In genomic region chr2:133369896-133370295, GRCh38 we compare ENCODE assay signal across 18 cellular contexts.
DNase-seq lines count a peak whose midpoint lies in the region; ATAC-seq and TF ChIP-seq lines count a peak whose summit lies in the region.
"Had no signal": no experiment of that assay in that cellular context is flagged by ENCODE, and none has a peak within 500 bp of the region (broad histone marks: within the 10 kb centered on the region; RNA-seq: fewer than 3 reads in every experiment).

No MANE protein-coding gene starts in this region.

- no peak overlapping the region for H3K27ac ChIP-seq in A673 (ENCODE audit: low read depth, low read length, poor library complexity, severe bottlenecking)
- H3K27ac ChIP-seq in HUES48 (ENCODE audit: low read depth, low read length) = peak overlapping the region; percentile 85
- H3K27ac ChIP-seq in vagina = no peak overlapping the region
- H3K27ac ChIP-seq: KMS-11, SJCRH30 had no signal

- ATAC-seq in GM19463 (IDR thresholded peaks at IDR 0.05; ENCODE audit: unreplicated experiment) = no peak

- no peak for TF ChIP-seq CTCF in A673 (conservative IDR thresholded peaks at IDR 0.05; ENCODE audit: low read depth, low read length)
- no peak for TF ChIP-seq CTCF in vagina (IDR thresholded peaks at IDR 0.05)

- no peak overlapping the region for H3K4me3 ChIP-seq in A673 (ENCODE audit: low read depth, low read length, poor library complexity, severe bottlenecking)
- H3K4me3 ChIP-seq in HUES48 (ENCODE audit: low read depth, low read length) = peak overlapping the region; percentile 39; the same call in 1 of the 2 replicates
- no peak overlapping the region for H3K4me3 ChIP-seq in vagina
- H3K4me3 ChIP-seq: SJCRH30 had no signal

- no TSS peak for BruUV-seq in A673 (replicated peaks; lab: Mats Ljungman, UMichigan)

- DNase-seq in A673 (ENCODE audit: low spot score) (peak; percentile 45), SK-N-DZ (ENCODE audit: low spot score) (peak; percentile 83), left kidney (ENCODE audit: low read depth, low spot score) (peak; percentile 82), NCI-H510A treated with DMSO at 0.1 percent for 48 hours (lab: John Stamatoyannopoulos, UW) (no peak), vagina (ENCODE audit: extremely low spot score in 2 of 2) (no peak), iPS-NIHi7 (ENCODE audit: extremely low spot score) (no peak)
- DNase-seq: Caco-2; CD4-positive, alpha-beta T cell; GOT3; NCI-H1436; NCI-H2029; NCI-H446 treated with DMSO at 0.1 percent for 48 hours; NCI-H748 treated with DMSO at 0.1 percent for 48 hours; SJCRH30; SW 1271 had no signal

- peaks cover 19% of the 10 kb centered on the region for H3K4me1 ChIP-seq in A673 (ENCODE audit: insufficient read depth, low read length, poor library complexity, severe bottlenecking)
- H3K4me1 ChIP-seq in HUES48 (ENCODE audit: control insufficient read depth, insufficient read depth, low read length) = peaks cover 24% of the 10 kb centered on the region
- H3K4me1 ChIP-seq in vagina = no peaks in the 10 kb centered on the region
- H3K4me1 ChIP-seq: Caco-2, SJCRH30 had no signal

- no peak overlapping the region for H3K9ac ChIP-seq in HUES48 (ENCODE audit: low read depth, low read length)
- H3K9ac ChIP-seq: KMS-11 had no signal

- H3K27me3 ChIP-seq in A673 (replicated peaks; ENCODE audit: insufficient read depth, low read depth, low read length, poor library complexity) = no peaks in the 10 kb centered on the region
- H3K27me3 ChIP-seq in HUES48 (ENCODE audit: control insufficient read depth, insufficient read depth, low read length) = no peaks in the 10 kb centered on the region
- H3K27me3 ChIP-seq in vagina = no peaks in the 10 kb centered on the region
- H3K27me3 ChIP-seq: SJCRH30 had no signal

- POLR2A ChIA-PET in A673 (lab: Charles Lee; ENCODE audit: low non-redundant PET) = no interaction called here

- CTCF ChIA-PET in A673 (lab: Charles Lee) = no interaction called here

- H3K9me3 ChIP-seq in A673 (ENCODE audit: low read depth, low read length, poor library complexity, severe bottlenecking) (no peaks in the 10 kb centered on the region), HUES48 (ENCODE audit: control insufficient read depth, insufficient read depth, low read length) (no peaks in the 10 kb centered on the region), vagina (no peaks in the 10 kb centered on the region)
- H3K9me3 ChIP-seq: Caco-2, SJCRH30 had no signal

- no peaks in the 10 kb centered on the region for H3K36me3 ChIP-seq in A673 (ENCODE audit: insufficient read depth, low read length, poor library complexity, severe bottlenecking)
- H3K36me3 ChIP-seq in HUES48 (ENCODE audit: control insufficient read depth, insufficient read depth, low read length) = no peaks in the 10 kb centered on the region
- H3K36me3 ChIP-seq in vagina = no peaks in the 10 kb centered on the region
- H3K36me3 ChIP-seq: SJCRH30 had no signal

- intact Hi-C loops in A673 (cut with micrococcal nuclease; ENCODE audit: unreplicated experiment) (loop anchor here (10.0 kb wide), 1 partner anchor 415 kb away; no protein-coding TSS in a partner anchor), vagina (cut with DNase I) (no loop called here)

- TF ChIP-seq POLR2A in vagina (IDR thresholded peaks at IDR 0.05) = no peak

Comparison
In these comparisons a context has a peak if more than half of its experiments do, and no peak if none do; other contexts are left out.
1. DNase-seq: peak in A673 (single experiment), SK-N-DZ (single experiment) and left kidney (single experiment); none in NCI-H510A treated with DMSO at 0.1 percent for 48 hours (single experiment), vagina (0 of 2) and iPS-NIHi7 (single experiment).